1 cellular context compared by ENCODE assay signal in the genomic region with DNA sequence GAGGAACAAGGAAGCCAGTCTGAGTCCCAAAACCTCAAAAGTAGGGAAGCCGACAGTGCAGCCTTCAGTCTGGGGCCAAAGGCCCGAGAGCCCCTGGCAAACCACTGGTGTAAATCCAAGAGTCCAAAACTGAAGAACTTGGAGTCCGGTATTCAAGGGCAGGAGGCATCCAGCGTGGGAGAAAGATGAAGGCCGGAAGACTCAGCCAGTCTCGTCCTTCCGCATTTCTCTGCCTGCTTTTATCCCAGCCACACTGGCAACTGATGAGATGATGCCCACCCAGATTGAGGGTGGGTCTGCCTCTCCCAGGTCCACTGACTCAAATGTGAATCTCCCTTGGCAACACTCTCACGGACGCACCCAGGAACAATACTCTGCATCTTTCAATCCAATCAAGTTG.
TF ChIP-seq lines count a peak whose summit lies in the region.

No MANE protein-coding gene starts in this region.

TF ChIP-seq in GM23338, 12 proteins besides CTCF, POLR2A, EP300 and RAD21:
- TF ChIP-seq, protein P1, sequence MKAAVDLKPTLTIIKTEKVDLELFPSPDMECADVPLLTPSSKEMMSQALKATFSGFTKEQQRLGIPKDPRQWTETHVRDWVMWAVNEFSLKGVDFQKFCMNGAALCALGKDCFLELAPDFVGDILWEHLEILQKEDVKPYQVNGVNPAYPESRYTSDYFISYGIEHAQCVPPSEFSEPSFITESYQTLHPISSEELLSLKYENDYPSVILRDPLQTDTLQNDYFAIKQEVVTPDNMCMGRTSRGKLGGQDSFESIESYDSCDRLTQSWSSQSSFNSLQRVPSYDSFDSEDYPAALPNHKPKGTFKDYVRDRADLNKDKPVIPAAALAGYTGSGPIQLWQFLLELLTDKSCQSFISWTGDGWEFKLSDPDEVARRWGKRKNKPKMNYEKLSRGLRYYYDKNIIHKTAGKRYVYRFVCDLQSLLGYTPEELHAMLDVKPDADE (IDR thresholded peaks at IDR 0.05), result no peak
- TF ChIP-seq STAT1 (IDR thresholded peaks at IDR 0.05; ENCODE audit: unreplicated experiment), result no peak
- TF ChIP-seq ZNF114 (CRISPR knock-in tag; IDR thresholded peaks at IDR 0.05), result no peak
- no peak for TF ChIP-seq REST (IDR thresholded peaks at IDR 0.05; ENCODE audit: unreplicated experiment)
- no peak for TF ChIP-seq EZH2phosphoT487 (IDR thresholded peaks at IDR 0.05; ENCODE audit: unreplicated experiment)
- no peak for TF ChIP-seq ZNF462 (CRISPR knock-in tag; IDR thresholded peaks at IDR 0.05)
- TF ChIP-seq POLR2AphosphoS5 (IDR thresholded peaks at IDR 0.05; ENCODE audit: low read depth), result no peak
- no peak for TF ChIP-seq ZNF331 (CRISPR knock-in tag; IDR thresholded peaks at IDR 0.05; ENCODE audit: low read depth)
- no peak for TF ChIP-seq EZH2 (IDR thresholded peaks at IDR 0.05; ENCODE audit: low read depth, unreplicated experiment)
- no peak for TF ChIP-seq JUNB (IDR thresholded peaks at IDR 0.05; ENCODE audit: unreplicated experiment)
- TF ChIP-seq CREB1 (CRISPR knock-in tag; IDR thresholded peaks at IDR 0.05; ENCODE audit: low read depth), result no peak
